ENCODE assay signal across 1 cellular context in the genomic region with DNA sequence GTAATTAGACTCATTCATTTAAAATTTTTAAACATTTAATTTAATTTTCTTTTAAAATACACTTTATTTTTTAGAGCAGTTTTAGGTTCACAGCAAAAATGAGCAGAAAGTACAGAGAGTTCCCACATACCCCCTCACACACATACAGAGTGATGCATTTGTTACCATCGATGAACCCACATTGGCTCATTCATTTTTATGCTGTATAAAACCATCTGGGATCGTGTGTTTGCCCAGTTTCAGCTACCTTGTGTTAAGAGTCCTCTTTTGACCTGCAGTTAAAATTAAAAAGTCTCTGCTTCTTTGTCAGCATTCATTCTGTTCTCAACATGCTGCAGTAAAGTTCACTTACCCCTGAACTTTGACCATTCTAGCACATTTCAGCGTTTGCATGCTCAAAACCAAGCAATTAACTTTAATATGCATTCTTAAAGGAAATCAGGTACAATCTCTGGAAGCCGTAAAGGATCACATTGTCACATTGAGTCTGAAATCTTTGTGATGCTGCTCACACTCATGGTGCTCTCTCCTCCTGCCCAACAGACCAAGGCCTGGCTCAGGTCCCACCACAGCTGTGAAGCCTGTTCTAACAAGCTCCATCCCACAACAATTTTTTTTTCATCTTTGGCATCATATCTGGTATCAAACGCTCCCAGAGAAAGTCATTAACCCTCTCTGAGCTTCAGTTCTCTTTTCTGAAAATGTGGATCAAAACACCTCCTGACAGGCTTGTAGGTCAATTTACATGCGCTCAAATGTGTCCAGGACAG.
TF ChIP-seq lines count a peak whose summit lies in the region.

No MANE protein-coding gene starts in this region.

TF ChIP-seq in GM23338, 12 proteins besides CTCF, POLR2A, EP300 and RAD21 (continued from another document):
- TF ChIP-seq, protein P1, sequence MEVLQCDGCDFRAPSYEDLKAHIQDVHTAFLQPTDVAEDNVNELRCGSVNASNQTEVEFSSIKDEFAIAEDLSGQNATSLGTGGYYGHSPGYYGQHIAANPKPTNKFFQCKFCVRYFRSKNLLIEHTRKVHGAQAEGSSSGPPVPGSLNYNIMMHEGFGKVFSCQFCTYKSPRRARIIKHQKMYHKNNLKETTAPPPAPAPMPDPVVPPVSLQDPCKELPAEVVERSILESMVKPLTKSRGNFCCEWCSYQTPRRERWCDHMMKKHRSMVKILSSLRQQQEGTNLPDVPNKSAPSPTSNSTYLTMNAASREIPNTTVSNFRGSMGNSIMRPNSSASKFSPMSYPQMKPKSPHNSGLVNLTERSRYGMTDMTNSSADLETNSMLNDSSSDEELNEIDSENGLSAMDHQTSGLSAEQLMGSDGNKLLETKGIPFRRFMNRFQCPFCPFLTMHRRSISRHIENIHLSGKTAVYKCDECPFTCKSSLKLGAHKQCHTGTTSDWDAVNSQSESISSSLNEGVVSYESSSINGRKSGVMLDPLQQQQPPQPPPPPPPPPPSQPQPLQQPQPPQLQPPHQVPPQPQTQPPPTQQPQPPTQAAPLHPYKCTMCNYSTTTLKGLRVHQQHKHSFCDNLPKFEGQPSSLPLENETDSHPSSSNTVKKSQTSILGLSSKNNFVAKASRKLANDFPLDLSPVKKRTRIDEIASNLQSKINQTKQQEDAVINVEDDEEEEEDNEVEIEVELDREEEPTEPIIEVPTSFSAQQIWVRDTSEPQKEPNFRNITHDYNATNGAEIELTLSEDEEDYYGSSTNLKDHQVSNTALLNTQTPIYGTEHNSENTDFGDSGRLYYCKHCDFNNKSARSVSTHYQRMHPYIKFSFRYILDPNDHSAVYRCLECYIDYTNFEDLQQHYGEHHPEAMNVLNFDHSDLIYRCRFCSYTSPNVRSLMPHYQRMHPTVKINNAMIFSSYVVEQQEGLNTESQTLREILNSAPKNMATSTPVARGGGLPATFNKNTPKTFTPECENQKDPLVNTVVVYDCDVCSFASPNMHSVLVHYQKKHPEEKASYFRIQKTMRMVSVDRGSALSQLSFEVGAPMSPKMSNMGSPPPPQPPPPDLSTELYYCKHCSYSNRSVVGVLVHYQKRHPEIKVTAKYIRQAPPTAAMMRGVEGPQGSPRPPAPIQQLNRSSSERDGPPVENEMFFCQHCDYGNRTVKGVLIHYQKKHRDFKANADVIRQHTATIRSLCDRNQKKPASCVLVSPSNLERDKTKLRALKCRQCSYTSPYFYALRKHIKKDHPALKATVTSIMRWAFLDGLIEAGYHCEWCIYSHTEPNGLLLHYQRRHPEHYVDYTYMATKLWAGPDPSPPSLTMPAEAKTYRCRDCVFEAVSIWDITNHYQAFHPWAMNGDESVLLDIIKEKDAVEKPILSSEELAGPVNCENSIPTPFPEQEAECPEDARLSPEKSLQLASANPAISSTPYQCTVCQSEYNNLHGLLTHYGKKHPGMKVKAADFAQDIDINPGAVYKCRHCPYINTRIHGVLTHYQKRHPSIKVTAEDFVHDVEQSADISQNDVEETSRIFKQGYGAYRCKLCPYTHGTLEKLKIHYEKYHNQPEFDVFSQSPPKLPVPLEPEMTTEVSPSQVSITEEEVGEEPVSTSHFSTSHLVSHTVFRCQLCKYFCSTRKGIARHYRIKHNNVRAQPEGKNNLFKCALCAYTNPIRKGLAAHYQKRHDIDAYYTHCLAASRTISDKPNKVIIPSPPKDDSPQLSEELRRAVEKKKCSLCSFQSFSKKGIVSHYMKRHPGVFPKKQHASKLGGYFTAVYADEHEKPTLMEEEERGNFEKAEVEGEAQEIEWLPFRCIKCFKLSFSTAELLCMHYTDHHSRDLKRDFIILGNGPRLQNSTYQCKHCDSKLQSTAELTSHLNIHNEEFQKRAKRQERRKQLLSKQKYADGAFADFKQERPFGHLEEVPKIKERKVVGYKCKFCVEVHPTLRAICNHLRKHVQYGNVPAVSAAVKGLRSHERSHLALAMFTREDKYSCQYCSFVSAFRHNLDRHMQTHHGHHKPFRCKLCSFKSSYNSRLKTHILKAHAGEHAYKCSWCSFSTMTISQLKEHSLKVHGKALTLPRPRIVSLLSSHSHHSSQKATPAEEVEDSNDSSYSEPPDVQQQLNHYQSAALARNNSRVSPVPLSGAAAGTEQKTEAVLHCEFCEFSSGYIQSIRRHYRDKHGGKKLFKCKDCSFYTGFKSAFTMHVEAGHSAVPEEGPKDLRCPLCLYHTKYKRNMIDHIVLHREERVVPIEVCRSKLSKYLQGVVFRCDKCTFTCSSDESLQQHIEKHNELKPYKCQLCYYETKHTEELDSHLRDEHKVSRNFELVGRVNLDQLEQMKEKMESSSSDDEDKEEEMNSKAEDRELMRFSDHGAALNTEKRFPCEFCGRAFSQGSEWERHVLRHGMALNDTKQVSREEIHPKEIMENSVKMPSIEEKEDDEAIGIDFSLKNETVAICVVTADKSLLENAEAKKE (CRISPR knock-in tag; IDR thresholded peaks at IDR 0.05): no peak
- TF ChIP-seq EZH2phosphoT487 (IDR thresholded peaks at IDR 0.05; ENCODE audit: unreplicated experiment): no peak
- TF ChIP-seq NANOG (IDR thresholded peaks at IDR 0.05; ENCODE audit: borderline replicate concordance): no peak
